Comparison of ENCODE assay signal across 19 cellular contexts in the genomic region with DNA sequence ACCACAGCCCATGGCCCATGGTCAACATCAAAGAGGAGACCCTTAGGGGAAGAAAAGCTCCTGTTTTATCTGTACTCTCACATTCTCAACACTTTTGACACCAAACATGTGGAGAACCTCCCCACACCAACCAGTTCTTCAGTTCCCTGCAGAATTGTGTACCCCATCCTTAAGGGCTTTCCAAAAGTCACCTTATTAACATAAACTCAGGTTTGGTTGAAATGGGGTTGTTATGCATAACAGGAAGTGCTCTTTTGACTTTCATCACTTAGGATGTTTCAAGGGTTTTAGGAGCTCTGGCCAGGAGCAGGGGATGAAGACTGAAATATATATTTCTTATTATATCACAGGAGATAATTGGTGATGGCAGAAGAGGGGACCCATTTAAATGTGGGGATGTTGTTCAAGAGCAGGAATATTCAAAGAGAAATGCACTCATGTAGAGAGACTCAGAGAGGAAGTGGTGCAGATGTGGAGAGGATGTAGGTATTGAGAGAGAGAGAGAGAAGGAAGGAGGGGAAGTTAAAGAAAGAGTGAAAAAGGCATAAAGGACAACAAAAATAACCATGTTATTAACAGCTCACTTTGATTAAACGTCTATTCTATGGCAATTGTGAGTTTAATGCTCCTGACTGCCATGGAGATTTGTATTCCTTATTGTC. TPM values are rescaled to one million over a fixed set of nuclear protein-coding genes. Genes with fewer than 3 reads are reported as not detected.
DNase-seq lines count a peak whose midpoint lies in the region; ATAC-seq, FAIRE-seq and TF ChIP-seq lines count a peak whose summit lies in the region.
"Had no signal": no experiment of that assay in that cellular context is flagged by ENCODE, and none has a peak within 500 bp of the region (broad histone marks: within the 10 kb centered on the region; RNA-seq: fewer than 3 reads in every experiment).

No MANE protein-coding gene starts in this region.

- RAD21 ChIA-PET in GM12878 (lab: Charles Lee; ENCODE audit: unreplicated experiment): no interaction called here

- no peak overlapping the region for H3K9ac ChIP-seq in BLaER1 treated with 17β-estradiol and CSF1 and Interleukin-3, amounts not matched to agents 10 nM and 100 nM
- no peak overlapping the region for H3K9ac ChIP-seq in GM12878 (ENCODE audit: control insufficient read depth, insufficient read depth, low read length)

- CTCF ChIA-PET in CD8-positive, alpha-beta memory T cell (lab: Charles Lee): no interaction called here
- CTCF ChIA-PET in OCI-LY7 (lab: Charles Lee; ENCODE audit: unreplicated experiment): interaction anchor here (0.9 kb wide), 1 partner anchor 14 kb away, joined by 4 read pairs; no protein-coding TSS in a partner anchor
- CTCF ChIA-PET in GM12878 (lab: Yijun Ruan, JAX): no interaction called here

- FAIRE-seq in GM12878 (lab: Jason Lieb, UNC): no peak
- FAIRE-seq in H54 (lab: Jason Lieb, UNC): no peak
- FAIRE-seq: endometrium, keratinocyte, small intestine had no signal

- TF ChIP-seq POLR2A in GM12878 (IDR thresholded peaks at IDR 0.05; ENCODE audit: low read depth, low read length): no peak
- TF ChIP-seq POLR2A in H54 (IDR thresholded peaks at IDR 0.05; ENCODE audit: low read depth, low read length): no peak
- no peak for TF ChIP-seq POLR2A in body of pancreas (IDR thresholded peaks at IDR 0.05)

- peaks cover 34 to 60% (median 51%) of the 10 kb centered on the region in 3 donors for H3K4me1 Mint-ChIP-seq in CD8-positive, alpha-beta memory T cell
- H3K4me1 Mint-ChIP-seq: nephron had no signal

- no peak for TF ChIP-seq EP300 in GM12878 (IDR thresholded peaks at IDR 0.05; ENCODE audit: borderline replicate concordance in 1 of 2, control insufficient read depth in 1 of 2, low read depth in 2 of 2, low read length in 2 of 2)

- H3K4me1 ChIP-seq in BLaER1 treated with 17β-estradiol and CSF1 and Interleukin-3, amounts not matched to agents 10 nM and 100 nM: peaks cover 12 to 17% (median 13%) of the 10 kb centered on the region in 10 experiments
- H3K4me1 ChIP-seq in CD8-positive, alpha-beta memory T cell (ENCODE audit: insufficient read depth, low read length): peaks cover 17% of the 10 kb centered on the region
- H3K4me1 ChIP-seq in OCI-LY7 (ENCODE audit: insufficient read depth, low read length, poor library complexity, severe bottlenecking) (peaks cover 20% of the 10 kb centered on the region), GM12878 (ENCODE audit: control insufficient read depth, insufficient read depth, low read length) (peaks cover 4% of the 10 kb centered on the region; the same call in 1 of the 2 replicates), body of pancreas (no peaks in the 10 kb centered on the region)
- H3K4me1 ChIP-seq: ascending aorta, HAP-1, prostate gland had no signal

- H2AFZ ChIP-seq in OCI-LY7 (ENCODE audit: low read length): peak overlapping the region; percentile 62; the same call in 1 of the 2 replicates
- H2AFZ ChIP-seq in GM12878 (ENCODE audit: control insufficient read depth, low read depth, low read length): no peak overlapping the region

- SMC1A ChIA-PET in GM12878 (lab: Charles Lee; ENCODE audit: uncharacterized antibody, unreplicated experiment): interaction anchor here (0.6 kb wide), 1 partner anchor 166 kb away, joined by 3 read pairs; no protein-coding TSS in a partner anchor

- peaks cover 46 to 80% (median 66%) of the 10 kb centered on the region in 3 donors for H3K36me3 Mint-ChIP-seq in CD8-positive, alpha-beta memory T cell

- DNase-seq in CD8-positive, alpha-beta memory T cell: peak in 1 of 5 donors; percentile 12
- peak; percentile 49 for DNase-seq in OCI-LY7 (ENCODE audit: low spot score)
- DNase-seq in GM12878 (ENCODE audit: low read depth, low spot score): no peak
- DNase-seq in H54 (ENCODE audit: insufficient read length, low spot score): no peak
- no peak for DNase-seq in body of pancreas
- DNase-seq in NOMO-1 treated with DMSO at 0.1 percent for 48 hours (lab: John Stamatoyannopoulos, UW; ENCODE audit: unreplicated experiment): no peak
- DNase-seq: NCI-H1694 treated with DMSO at 0.1 percent for 48 hours, SHP77, small intestine, T-helper 9 cell had no signal

- TF ChIP-seq CTCF in OCI-LY7 (conservative IDR thresholded peaks at IDR 0.05; ENCODE audit: low read length) (no peak), GM12878 (IDR thresholded peaks at IDR 0.05 in 2 of 3, conservative IDR thresholded peaks at IDR 0.05 in 1 of 3; ENCODE audit: control insufficient read depth in 2 of 3, extremely low read depth in 1 of 3, insufficient read depth in 1 of 3, low read depth in 3 of 3, low read length in 3 of 3) (no peak), body of pancreas (IDR thresholded peaks at IDR 0.05) (no peak)

- H3K27me3 Mint-ChIP-seq in CD8-positive, alpha-beta memory T cell: no peaks in the 10 kb centered on the region

- no peak for ATAC-seq in GM12878
- no peak for ATAC-seq in body of pancreas
- ATAC-seq in HG02973 (IDR thresholded peaks at IDR 0.05; ENCODE audit: unreplicated experiment): no peak
- ATAC-seq: activated CD4-positive, CD25-positive, alpha-beta regulatory T cell treated with anti-CD3 and anti-CD28 coated beads, Interleukin-2, amount 50 U/mL, for 24 hours had no signal

- intact Hi-C loops in OCI-LY7 (cut with micrococcal nuclease; ENCODE audit: unreplicated experiment): no loop called here
- intact Hi-C loops in GM12878 (cut with micrococcal nuclease; ENCODE audit: unreplicated experiment): no loop called here
- intact Hi-C loops in body of pancreas (cut with DNase I): no loop called here

- no peak overlapping the region for H3K4me3 ChIP-seq in BLaER1 treated with 17β-estradiol and CSF1 and Interleukin-3, amounts not matched to agents 10 nM and 100 nM
- no peak overlapping the region for H3K4me3 ChIP-seq in CD8-positive, alpha-beta memory T cell (ENCODE audit: low read length)
- no peak overlapping the region for H3K4me3 ChIP-seq in OCI-LY7 (ENCODE audit: low read depth, low read length, poor library complexity, severe bottlenecking)
- H3K4me3 ChIP-seq in GM12878: no peak overlapping the region
- no peak overlapping the region for H3K4me3 ChIP-seq in body of pancreas
- H3K4me3 ChIP-seq: ascending aorta, HAP-1, prostate gland had no signal

- POLR2A ChIA-PET in CD8-positive, alpha-beta memory T cell (lab: Charles Lee): no interaction called here
- POLR2A ChIA-PET in OCI-LY7 (lab: Charles Lee): interaction anchor here (0.5 to 1.2 kb wide), 4 partner anchors 15 to 843 kb away, joined by 3 to 4 read pairs (median 3); no protein-coding TSS in a partner anchor
- POLR2A ChIA-PET in GM12878 (lab: Charles Lee): no interaction called here

- no peaks in the 10 kb centered on the region for H3K9me3 Mint-ChIP-seq in CD8-positive, alpha-beta memory T cell

- peak overlapping the region in 5 of 7 donors; percentile 0 to 61 (median 3) for H3K4me3 Mint-ChIP-seq in CD8-positive, alpha-beta memory T cell
- H3K4me3 Mint-ChIP-seq: nephron had no signal

- H3K27me3 ChIP-seq in BLaER1 treated with 17β-estradiol and CSF1 and Interleukin-3, amounts not matched to agents 10 nM and 100 nM: no peaks in the 10 kb centered on the region
- H3K27me3 ChIP-seq in CD8-positive, alpha-beta memory T cell (ENCODE audit: insufficient read depth, low read length, poor library complexity, severe bottlenecking): no peaks in the 10 kb centered on the region
- H3K27me3 ChIP-seq in GM12878 (replicated peaks in 1 of 2; ENCODE audit: control insufficient read depth in 2 of 2, insufficient read depth in 2 of 2, low read length in 1 of 2) (no peaks in the 10 kb centered on the region), body of pancreas (no peaks in the 10 kb centered on the region)
- H3K27me3 ChIP-seq: ascending aorta had no signal

- H4K20me1 ChIP-seq in BLaER1 treated with 17β-estradiol and CSF1 and Interleukin-3, amounts not matched to agents 10 nM and 100 nM: no peaks in the 10 kb centered on the region
- H4K20me1 ChIP-seq in OCI-LY7 (ENCODE audit: insufficient read depth, low read length) (no peaks in the 10 kb centered on the region), GM12878 (ENCODE audit: control insufficient read depth, insufficient read depth) (no peaks in the 10 kb centered on the region)

- no peaks in the 10 kb centered on the region for H3K79me2 ChIP-seq in OCI-LY7 (ENCODE audit: insufficient read depth, low read depth, low read length)
- H3K79me2 ChIP-seq in GM12878 (ENCODE audit: control insufficient read depth, insufficient read depth, low read length): no peaks in the 10 kb centered on the region

- H3K9me2 ChIP-seq in OCI-LY7 (ENCODE audit: insufficient read depth, low read length): no peaks in the 10 kb centered on the region

- WGBS in GM12878 (ENCODE audit: insufficient coverage, insufficient replicate concordance, low lambda C conversion rate, missing lambda C conversion rate): 0% methylated on average over 1 of the region's 1 CpG
- 27 to 41% methylated on average over 1 of the region's 1 CpG for WGBS in body of pancreas, 2 donors

- no peak for TF ChIP-seq RAD21 in GM12878 (IDR thresholded peaks at IDR 0.05; ENCODE audit: insufficient read depth, low read depth, low read length)

- peaks cover 5 to 24% (median 9%) of the 10 kb centered on the region in 11 experiments; a peak in 19 of 22 replicates for H3K9me3 ChIP-seq in BLaER1 treated with 17β-estradiol and CSF1 and Interleukin-3, amounts not matched to agents 10 nM and 100 nM (replicated peaks in 1 of 11)
- no peaks in the 10 kb centered on the region for H3K9me3 ChIP-seq in CD8-positive, alpha-beta memory T cell (ENCODE audit: low read length)
- H3K9me3 ChIP-seq in OCI-LY7 (ENCODE audit: low read length) (no peaks in the 10 kb centered on the region), GM12878 (replicated peaks; ENCODE audit: control insufficient read depth, insufficient read depth, low read length) (no peaks in the 10 kb centered on the region), body of pancreas (no peaks in the 10 kb centered on the region)
- H3K9me3 ChIP-seq: HAP-1, prostate gland had no signal

- H3K4me2 ChIP-seq in BLaER1 treated with 17β-estradiol and CSF1 and Interleukin-3, amounts not matched to agents 10 nM and 100 nM: peak overlapping the region; percentile 4 to 65 (median 39); a peak in 21 of 22 replicates
- peak overlapping the region; percentile 58 for H3K4me2 ChIP-seq in OCI-LY7 (ENCODE audit: low read length)
- no peak overlapping the region for H3K4me2 ChIP-seq in GM12878 (ENCODE audit: control insufficient read depth, insufficient read depth)

- BruUV-seq in OCI-LY7 (replicated peaks; lab: Mats Ljungman, UMichigan): no TSS peak
- no TSS peak for BruUV-seq in GM12878 (replicated peaks; lab: Mats Ljungman, UMichigan)

- peak overlapping the region; percentile 6 to 89 (median 54) for H3K27ac Mint-ChIP-seq in CD8-positive, alpha-beta memory T cell
- H3K27ac Mint-ChIP-seq: nephron had no signal

- H3K36me3 ChIP-seq in BLaER1 treated with 17β-estradiol and CSF1 and Interleukin-3, amounts not matched to agents 10 nM and 100 nM: peaks cover 52 to 88% (median 76%) of the 10 kb centered on the region in 11 experiments
- peaks cover 18% of the 10 kb centered on the region for H3K36me3 ChIP-seq in CD8-positive, alpha-beta memory T cell (ENCODE audit: insufficient read depth, low read length)
- H3K36me3 ChIP-seq in OCI-LY7 (ENCODE audit: insufficient read depth, low read length): peaks cover 28% of the 10 kb centered on the region
- H3K36me3 ChIP-seq in GM12878 (ENCODE audit: control insufficient read depth in 2 of 2, insufficient read depth in 2 of 2, low read length in 1 of 2): peaks cover 5 to 6% of the 10 kb centered on the region in 2 experiments
- H3K36me3 ChIP-seq in body of pancreas (replicated peaks in 1 of 2; ENCODE audit: insufficient read depth in 1 of 2, low read depth in 2 of 2): no peaks in the 10 kb centered on the region
- H3K36me3 ChIP-seq: HAP-1, prostate gland had no signal

- in situ Hi-C loops in GM12878 (cut with MboI): no loop called here

- 0 out of 22 replicates have a peak overlapping the region, but pooled peaks of 1 of the 11 experiments have one; percentile 12 for H3K27ac ChIP-seq in BLaER1 treated with 17β-estradiol and CSF1 and Interleukin-3, amounts not matched to agents 10 nM and 100 nM
- H3K27ac ChIP-seq in CD8-positive, alpha-beta memory T cell (ENCODE audit: low read depth, low read length): no peak overlapping the region
- H3K27ac ChIP-seq in OCI-LY7 (ENCODE audit: low read depth, low read length, poor library complexity, severe bottlenecking) (peak overlapping the region; percentile 41), GM12878 (ENCODE audit: control insufficient read depth, insufficient read depth) (no peak overlapping the region), body of pancreas (no peak overlapping the region)
- H3K27ac ChIP-seq: ascending aorta, prostate gland had no signal

RNA-seq across cellular contexts. Expression of gene SP140L, which starts 35.2 kb away (rescaled TPM):
- total RNA-seq in CD8-positive, alpha-beta memory T cell: 10 to 100 TPM; 31.4 to 32.5 TPM
- polyA plus RNA-seq in CD8-positive, alpha-beta memory T cell: 30.1 TPM
- 7.5 and 10.4 TPM in 2 replicates for total RNA-seq in OCI-LY7 (2014; rRNA removed; shearing (Covaris generic))
- 17.0 and 19.3 TPM in 2 replicates for total RNA-seq in OCI-LY7 (2022)
- total RNA-seq in GM12878 (2013; cell fraction: nucleolus; rRNA removed): 157 and 182 TPM in 2 replicates
- total RNA-seq in GM12878 (2014; rRNA removed): 12.5 and 13.3 TPM in 2 replicates
- total RNA-seq in GM12878 (2014; rRNA removed; fragmentation: Illumina TruSeq; extraction: Trizol): 21.1 and 21.4 TPM in 2 replicates
- total RNA-seq in GM12878 (2021): 17.3 and 18.5 TPM in 2 replicates
- 16.1 TPM for polyA plus RNA-seq in GM12878 (2011; ENCODE audit: low read depth)
- polyA plus RNA-seq in GM12878 (2011; rRNA removed): 25.6 and 33.0 TPM in 2 replicates
- 15.0 and 16.0 TPM in 2 replicates for polyA plus RNA-seq in GM12878 (2011; cell fraction: cytosol; rRNA removed)
- 75.2 and 83.6 TPM in 2 replicates for polyA plus RNA-seq in GM12878 (2011; cell fraction: nucleus; rRNA removed)
- polyA plus RNA-seq in GM12878 (2012): 21.2 TPM in 2 replicates
- 28.6 and 28.7 TPM in 2 replicates for polyA plus RNA-seq in GM12878 (2014; fragmentation: Illumina TruSeq; extraction: Trizol)
- polyA plus RNA-seq in GM12878 (2014; fragmentation: Nextera tagmentation; extraction: Ambion mirVana): 1 to 10 TPM; 4.7 to 6.1 TPM
- 17.0 and 18.3 TPM in 2 replicates for polyA plus RNA-seq in GM12878 (2014; rRNA removed)
- polyA plus RNA-seq in GM12878 (2016; fragmentation: Nextera tagmentation; extraction: Ambion mirVana): 10 to 100 TPM; 10.4 to 12.9 TPM
- polyA minus RNA-seq in GM12878 (2011; rRNA and poly(A)+ RNA removed): 20.6 and 21.0 TPM in 2 replicates
- 5.4 and 9.1 TPM in 2 replicates for polyA minus RNA-seq in GM12878 (2011; cell fraction: cytosol; rRNA and poly(A)+ RNA removed)
- polyA minus RNA-seq in GM12878 (2011; cell fraction: nucleus; rRNA and poly(A)+ RNA removed): 36.1 and 55.1 TPM in 2 replicates
- total RNA-seq in body of pancreas: 1 to 10 TPM; 6.7 to 9.9 TPM

RNA-seq across cellular contexts. Expression of gene SP100, which starts 53.8 kb away (rescaled TPM):
- total RNA-seq in CD8-positive, alpha-beta memory T cell: 10 to 100 TPM; 82.7 to 84.4 TPM
- 209 TPM for polyA plus RNA-seq in CD8-positive, alpha-beta memory T cell
- total RNA-seq in OCI-LY7 (2014; rRNA removed; shearing (Covaris generic)): 44.6 and 60.5 TPM in 2 replicates
- 54.5 and 63.3 TPM in 2 replicates for total RNA-seq in OCI-LY7 (2022)
- total RNA-seq in GM12878 (2013; cell fraction: nucleolus; rRNA removed): 469 and 500 TPM in 2 replicates
- 175 and 191 TPM in 2 replicates for total RNA-seq in GM12878 (2014; rRNA removed)
- total RNA-seq in GM12878 (2014; rRNA removed; fragmentation: Illumina TruSeq; extraction: Trizol): 226 and 237 TPM in 2 replicates
- 166 and 172 TPM in 2 replicates for total RNA-seq in GM12878 (2021)
- 137 TPM for polyA plus RNA-seq in GM12878 (2011; ENCODE audit: low read depth)
- 239 and 341 TPM in 2 replicates for polyA plus RNA-seq in GM12878 (2011; rRNA removed)
- polyA plus RNA-seq in GM12878 (2011; cell fraction: cytosol; rRNA removed): 81.5 and 89.9 TPM in 2 replicates
- 235 and 280 TPM in 2 replicates for polyA plus RNA-seq in GM12878 (2011; cell fraction: nucleus; rRNA removed)
- 155 and 168 TPM in 2 replicates for polyA plus RNA-seq in GM12878 (2012)
- polyA plus RNA-seq in GM12878 (2014; fragmentation: Illumina TruSeq; extraction: Trizol): 215 and 267 TPM in 2 replicates
- 100 to 1,000 TPM; 109 to 154 TPM for polyA plus RNA-seq in GM12878 (2014; fragmentation: Nextera tagmentation; extraction: Ambion mirVana)
- polyA plus RNA-seq in GM12878 (2014; rRNA removed): 172 and 174 TPM in 2 replicates
- polyA plus RNA-seq in GM12878 (2016; fragmentation: Nextera tagmentation; extraction: Ambion mirVana): 100 to 1,000 TPM; 185 to 188 TPM
- polyA minus RNA-seq in GM12878 (2011; rRNA and poly(A)+ RNA removed): 140 and 144 TPM in 2 replicates
- polyA minus RNA-seq in GM12878 (2011; cell fraction: cytosol; rRNA and poly(A)+ RNA removed): 57.5 and 82.0 TPM in 2 replicates
- 166 and 247 TPM in 2 replicates for polyA minus RNA-seq in GM12878 (2011; cell fraction: nucleus; rRNA and poly(A)+ RNA removed)
- total RNA-seq in body of pancreas: 10 to 100 TPM; 71.9 to 73.2 TPM
